In genomic region chr3:136075218-136075808, GRCh38 we compare ENCODE assay signal across 8 cellular contexts.
DNase-seq lines count a peak whose midpoint lies in the region; ATAC-seq and TF ChIP-seq lines count a peak whose summit lies in the region.

No MANE protein-coding gene starts in this region.

- TF ChIP-seq CTCF in CD14-positive monocyte (IDR thresholded peaks at IDR 0.05) (peak; percentile 98), chondrocyte (IDR thresholded peaks at IDR 0.05) (peak; percentile 98)

- peak overlapping the region in 1 of 2 donors; percentile 78 for H3K4me3 Mint-ChIP-seq in CD14-positive monocyte
- H3K4me3 Mint-ChIP-seq in activated CD4-positive, alpha-beta T cell treated with anti-CD3 and anti-CD28 coated beads for 36 hours: no peak overlapping the region
- H3K4me3 Mint-ChIP-seq in chondrocyte (ENCODE audit: unreplicated experiment): no peak overlapping the region

- ATAC-seq in activated CD4-positive, alpha-beta T cell treated with anti-CD3 and anti-CD28 coated beads for 36 hours: peak; percentile 55
- no peak for ATAC-seq in GM21360 (IDR thresholded peaks at IDR 0.05; ENCODE audit: unreplicated experiment)

- CTCF ChIA-PET in activated CD4-positive, alpha-beta T cell treated with anti-CD3 and anti-CD28 coated beads for 36 hours (lab: Charles Lee): interaction anchor here (0.6 to 2.6 kb wide), 11 partner anchors 11 to 959 kb away, joined by 3 to 15 read pairs (median 4); partner anchors contain the start of genes MSL2 and STAG1

- H3K9me3 Mint-ChIP-seq in CD14-positive monocyte: no peaks in the 10 kb centered on the region
- H3K9me3 Mint-ChIP-seq in activated CD4-positive, alpha-beta T cell treated with anti-CD3 and anti-CD28 coated beads for 36 hours (ENCODE audit: low read depth): no peaks in the 10 kb centered on the region
- no peaks in the 10 kb centered on the region for H3K9me3 Mint-ChIP-seq in chondrocyte (ENCODE audit: low read depth)

- no peaks in the 10 kb centered on the region for H3K36me3 Mint-ChIP-seq in CD14-positive monocyte
- no peaks in the 10 kb centered on the region for H3K36me3 Mint-ChIP-seq in activated CD4-positive, alpha-beta T cell treated with anti-CD3 and anti-CD28 coated beads for 36 hours (ENCODE audit: low read depth)
- peaks cover 1% of the 10 kb centered on the region for H3K36me3 Mint-ChIP-seq in chondrocyte (ENCODE audit: low read depth)

- POLR2A ChIA-PET in activated CD4-positive, alpha-beta T cell treated with anti-CD3 and anti-CD28 coated beads for 36 hours (lab: Charles Lee): interaction anchor here (0.6 to 1.6 kb wide), 2 partner anchors 242 to 677 kb away, joined by 3 to 7 read pairs; partner anchors contain the start of gene STAG1

- H3K27ac Mint-ChIP-seq in CD14-positive monocyte (peak overlapping the region in 4 of 7 donors; percentile 24 to 91 (median 79)), chondrocyte (ENCODE audit: unreplicated experiment) (peak overlapping the region; percentile 73)
- H3K27ac Mint-ChIP-seq in activated CD4-positive, alpha-beta T cell treated with anti-CD3 and anti-CD28 coated beads for 36 hours: no peak overlapping the region

- H3K4me1 Mint-ChIP-seq in CD14-positive monocyte: peaks cover 15% of the 10 kb centered on the region
- H3K4me1 Mint-ChIP-seq in activated CD4-positive, alpha-beta T cell treated with anti-CD3 and anti-CD28 coated beads for 36 hours: no peaks in the 10 kb centered on the region
- H3K4me1 Mint-ChIP-seq in chondrocyte (ENCODE audit: low read depth): peaks cover 26% of the 10 kb centered on the region

- intact Hi-C loops in CD14-positive monocyte (cut with micrococcal nuclease): loop anchor here (2.0 to 10.0 kb wide), 6 partner anchors 122 to 1899 kb away; partner anchors contain the start of genes MSL2 (in 1 of the 2) and STAG1 (in 1 of the 2)
- intact Hi-C loops in activated CD4-positive, alpha-beta T cell treated with anti-CD3 and anti-CD28 coated beads for 36 hours (cut with DNase I, micrococcal nuclease): loop anchor here (1.0 to 10.0 kb wide), 12 partner anchors 102 to 1869 kb away; partner anchors contain the start of genes PCCB (in 2 of the 2) and STAG1 (in 2 of the 2)

- DNase-seq in CD14-positive monocyte (ENCODE audit: low spot score) (peak; percentile 68), HCEC 1CT (peak; percentile 65), NCI-H446 treated with DMSO at 0.1 percent for 48 hours (lab: John Stamatoyannopoulos, UW) (peak; percentile 72), chondrocyte (ENCODE audit: low spot score) (no peak), kidney tubule cell (ENCODE audit: low spot score) (peak; percentile 72)
- DNase-seq in activated CD4-positive, alpha-beta T cell treated with anti-CD3 and anti-CD28 coated beads for 36 hours: peak; percentile 83
- DNase-seq in stimulated activated CD4-positive, alpha-beta T cell treated with anti-CD3 and anti-CD28 coated beads, Interleukin-2, amount 100 ng/mL, for 48 hours: peak; percentile 65 to 69

- H3K27me3 Mint-ChIP-seq in CD14-positive monocyte (ENCODE audit: low read depth in 3 of 3) (peaks cover 0 to 6% (median 2%) of the 10 kb centered on the region in 3 donors), chondrocyte (ENCODE audit: low read depth) (no peaks in the 10 kb centered on the region)
- H3K27me3 Mint-ChIP-seq in activated CD4-positive, alpha-beta T cell treated with anti-CD3 and anti-CD28 coated beads for 36 hours: no peaks in the 10 kb centered on the region
